In the genomic region with DNA sequence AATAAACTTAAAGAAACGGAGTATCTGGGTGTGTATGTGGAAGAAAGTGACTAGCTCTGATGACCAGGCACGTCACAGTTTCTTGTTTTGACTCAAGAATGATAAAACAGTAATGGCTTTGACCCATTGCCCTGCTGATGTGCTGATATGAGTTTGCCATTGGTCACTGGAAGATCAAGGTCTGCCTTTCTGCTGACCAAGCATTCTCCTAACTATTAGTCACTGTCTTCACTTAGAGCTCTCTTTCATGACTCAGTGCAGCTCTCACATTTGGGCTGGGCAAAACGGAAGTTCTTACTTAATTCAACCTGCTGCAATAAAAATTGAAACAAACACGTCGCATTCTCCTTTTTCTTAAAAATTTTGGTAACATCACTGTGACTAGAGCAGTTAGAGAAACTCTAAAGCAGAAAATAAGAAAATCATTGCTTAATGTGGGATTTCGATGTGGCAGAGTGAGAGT, we compare ENCODE assay signal across 8 cellular contexts.
DNase-seq lines count a peak whose midpoint lies in the region; ATAC-seq and TF ChIP-seq lines count a peak whose summit lies in the region.

No MANE protein-coding gene starts in this region.

- POLR2A ChIA-PET in WTC11 (lab: Charles Lee), result no interaction called here

- no peak overlapping the region for H3K9ac ChIP-seq in colonic mucosa (ENCODE audit: low read depth in 2 of 2, low read length in 2 of 2)

- 30% methylated on average over 6 of the region's 6 CpGs for WGBS in urinary bladder

- peaks cover 8% of the 10 kb centered on the region; the same call in 1 of the 2 replicates for H3K4me1 Mint-ChIP-seq in WTC11
- H3K4me1 Mint-ChIP-seq in natural killer cell, result no peaks in the 10 kb centered on the region

- CTCF ChIA-PET in WTC11 (lab: Charles Lee), result interaction anchor here (1.3 kb wide), 1 partner anchor 33 kb away, joined by 4 read pairs; no protein-coding TSS in a partner anchor

- peaks cover 4% of the 10 kb centered on the region for H3K4me1 ChIP-seq in colonic mucosa
- H3K4me1 ChIP-seq in urinary bladder (ENCODE audit: insufficient read depth), result no peaks in the 10 kb centered on the region

- H3K27me3 Mint-ChIP-seq in WTC11 (ENCODE audit: low read depth) (no peaks in the 10 kb centered on the region), natural killer cell (ENCODE audit: low read depth in 2 of 2) (peaks cover 9 to 50% of the 10 kb centered on the region in 2 donors)

- H3K4me3 Mint-ChIP-seq in WTC11 (no peak overlapping the region), natural killer cell (no peak overlapping the region)

- H3K27ac Mint-ChIP-seq in WTC11 (no peak overlapping the region), natural killer cell (no peak overlapping the region)

- no peaks in the 10 kb centered on the region for H3K36me3 ChIP-seq in colonic mucosa
- no peaks in the 10 kb centered on the region for H3K36me3 ChIP-seq in urinary bladder (ENCODE audit: insufficient read depth)

- peak; percentile 94 for ATAC-seq in GM19452 (IDR thresholded peaks at IDR 0.05; ENCODE audit: unreplicated experiment)
- ATAC-seq in HG03460 (IDR thresholded peaks at IDR 0.05; ENCODE audit: unreplicated experiment), result peak; percentile 97
- ATAC-seq in WTC11, result peak; percentile 47; the same call in 1 of the 2 replicates
- ATAC-seq in natural killer cell, result peak in 2 of 3 donors; percentile 52 to 60

- TF ChIP-seq CTCF in WTC11 (IDR thresholded peaks at IDR 0.05), result no peak
- TF ChIP-seq CTCF in colonic mucosa (IDR thresholded peaks at IDR 0.05), result no peak
- no peak for TF ChIP-seq CTCF in natural killer cell (IDR thresholded peaks at IDR 0.05)

- intact Hi-C loops in colonic mucosa (cut with DNase I), result no loop called here
- intact Hi-C loops in natural killer cell (cut with micrococcal nuclease), result no loop called here

- peak overlapping the region; percentile 52 for H3K27ac ChIP-seq in colonic mucosa
- H3K27ac ChIP-seq in urinary bladder (ENCODE audit: low read depth), result peak overlapping the region; percentile 50

- DNase-seq in AML-193 (lab: John Stamatoyannopoulos, UW), result peak; percentile 17 to 29
- DNase-seq in WTC11 (ENCODE audit: low spot score), result no peak
- DNase-seq in colonic mucosa, result peak; percentile 39
- no peak for DNase-seq in natural killer cell
- no peak for DNase-seq in NCI-H510A (lab: John Stamatoyannopoulos, UW)

- H3K36me3 Mint-ChIP-seq in WTC11 (no peaks in the 10 kb centered on the region), natural killer cell (no peaks in the 10 kb centered on the region)

- no peaks in the 10 kb centered on the region for H3K9me3 ChIP-seq in colonic mucosa

- H3K9me3 Mint-ChIP-seq in WTC11 (peaks cover 12% of the 10 kb centered on the region), natural killer cell (peaks cover 0 to 2% of the 10 kb centered on the region in 2 donors)

- no peaks in the 10 kb centered on the region for H3K27me3 ChIP-seq in colonic mucosa

- H3K4me3 ChIP-seq in colonic mucosa, result no peak overlapping the region
- no peak overlapping the region for H3K4me3 ChIP-seq in urinary bladder (ENCODE audit: low read depth, low read length)

TF ChIP-seq in WTC11, 78 proteins besides CTCF, POLR2A, EP300 and RAD21:
- TF ChIP-seq ZNF232 (CRISPR knock-in tag; IDR thresholded peaks at IDR 0.05) (no peak), TCF7 (CRISPR knock-in tag; IDR thresholded peaks at IDR 0.05; ENCODE audit: low read depth) (no peak), NR2C2 (CRISPR knock-in tag; IDR thresholded peaks at IDR 0.05) (no peak), ZNF423 (CRISPR knock-in tag; IDR thresholded peaks at IDR 0.05) (no peak), GABPB1 (CRISPR knock-in tag; IDR thresholded peaks at IDR 0.05) (no peak), NFATC4 (CRISPR knock-in tag; IDR thresholded peaks at IDR 0.05) (no peak)
TF ChIP-seq in WTC11: peak in this region for 0.

Comparison
In these comparisons a context has a peak if more than half of its experiments do, and no peak if none do; other contexts are left out.
1. DNase-seq: peak in AML-193 (2 of 2) and colonic mucosa (single experiment); none in WTC11 (single experiment), natural killer cell (single experiment) and NCI-H510A (single experiment).
2. ATAC-seq: peak in every context shown above with its lines; median percentile 97 in HG03460; 94 in GM19452; 56 in natural killer cell; 47 in WTC11.